13 cellular contexts compared by ENCODE assay signal in genomic region chr12:49873361-49873934, GRCh38. TPM values are rescaled to one million over a fixed set of nuclear protein-coding genes. Genes with fewer than 3 reads are reported as not detected.
A peak's percentile ranks its signal among the peaks of the same experiment; 100 is the strongest.
DNase-seq lines count a peak whose midpoint lies in the region; ATAC-seq and TF ChIP-seq lines count a peak whose summit lies in the region.
"Had no signal": no experiment of that assay in that cellular context is flagged by ENCODE, and none has a peak within 500 bp of the region (broad histone marks: within the 10 kb centered on the region; RNA-seq: fewer than 3 reads in every experiment).

No MANE protein-coding gene starts in this region.

- H3K4me3 Mint-ChIP-seq in activated T-cell treated with anti-CD3 and anti-CD28 coated beads, Interleukin-2, amount 50 U/mL, for 24 hours: no peak overlapping the region
- no peak overlapping the region for H3K4me3 Mint-ChIP-seq in activated T-cell treated with anti-CD3 and anti-CD28 coated beads, Interleukin-2, amount 50 U/mL, for 4 hours
- H3K4me3 Mint-ChIP-seq in brain: no peak overlapping the region
- H3K4me3 Mint-ChIP-seq: GM23338; naive thymus-derived CD8-positive, alpha-beta T cell had no signal

- no peaks in the 10 kb centered on the region for H3K27me3 ChIP-seq in thyroid gland

- no peaks in the 10 kb centered on the region for H3K36me3 Mint-ChIP-seq in activated T-cell treated with anti-CD3 and anti-CD28 coated beads, Interleukin-2, amount 50 U/mL, for 24 hours (ENCODE audit: low read depth)
- H3K36me3 Mint-ChIP-seq in activated T-cell treated with anti-CD3 and anti-CD28 coated beads, Interleukin-2, amount 50 U/mL, for 4 hours (ENCODE audit: insufficient read depth): no peaks in the 10 kb centered on the region
- H3K36me3 Mint-ChIP-seq in brain: peaks cover 11% of the 10 kb centered on the region
- H3K36me3 Mint-ChIP-seq: naive thymus-derived CD8-positive, alpha-beta T cell had no signal

- no peaks in the 10 kb centered on the region for H3K9me3 ChIP-seq in thyroid gland

- H3K36me3 ChIP-seq in thyroid gland: no peaks in the 10 kb centered on the region

- peaks cover 31 to 42% of the 10 kb centered on the region in 2 donors for H3K4me1 ChIP-seq in thyroid gland

- intact Hi-C loops in thyroid gland (cut with DNase I): no loop called here

- no peaks in the 10 kb centered on the region for H3K27me3 Mint-ChIP-seq in activated T-cell treated with anti-CD3 and anti-CD28 coated beads, Interleukin-2, amount 50 U/mL, for 24 hours
- no peaks in the 10 kb centered on the region for H3K27me3 Mint-ChIP-seq in activated T-cell treated with anti-CD3 and anti-CD28 coated beads, Interleukin-2, amount 50 U/mL, for 4 hours (ENCODE audit: low read depth)
- H3K27me3 Mint-ChIP-seq in brain: no peaks in the 10 kb centered on the region
- H3K27me3 Mint-ChIP-seq: naive thymus-derived CD8-positive, alpha-beta T cell had no signal

- 33 to 58% methylated on average over 3 of the region's 3 CpGs for WGBS in thyroid gland, 2 donors

- H3K4me3 ChIP-seq in thyroid gland (replicated peaks in 1 of 3): no peak overlapping the region
- H3K4me3 ChIP-seq: GM23338, smooth muscle cell had no signal

- ATAC-seq in activated T-cell treated with anti-CD3 and anti-CD28 coated beads, Interleukin-2, amount 50 U/mL, for 4 hours: no peak
- ATAC-seq: GM23338; naive thymus-derived CD8-positive, alpha-beta T cell had no signal

- no peaks in the 10 kb centered on the region for H3K4me1 Mint-ChIP-seq in activated T-cell treated with anti-CD3 and anti-CD28 coated beads, Interleukin-2, amount 50 U/mL, for 24 hours (ENCODE audit: low read depth)
- no peaks in the 10 kb centered on the region for H3K4me1 Mint-ChIP-seq in activated T-cell treated with anti-CD3 and anti-CD28 coated beads, Interleukin-2, amount 50 U/mL, for 4 hours (ENCODE audit: low read depth)
- H3K4me1 Mint-ChIP-seq in brain: peaks cover 65% of the 10 kb centered on the region
- H3K4me1 Mint-ChIP-seq: GM23338 had no signal

- peak; percentile 7 for DNase-seq in activated T-cell treated with anti-CD3 and anti-CD28 coated beads, Interleukin-2, amount 50 U/mL, for 24 hours
- DNase-seq in activated T-cell treated with anti-CD3 and anti-CD28 coated beads, Interleukin-2, amount 50 U/mL, for 4 hours: no peak
- DNase-seq in left kidney (ENCODE audit: low read depth, low spot score): peak; percentile 61
- DNase-seq in thyroid gland: peak; percentile 79 to 89
- DNase-seq in NCI-H1092 (lab: John Stamatoyannopoulos, UW): no peak
- DNase-seq in inferior parietal cortex (ENCODE audit: extremely low spot score): no peak
- DNase-seq in activated CD4-positive, alpha-beta T cell treated with anti-CD3 and anti-CD28 coated beads, Interleukin-2, amount 50 U/mL, for 48 hours: no peak
- DNase-seq: naive thymus-derived CD8-positive, alpha-beta T cell had no signal

- no peak for TF ChIP-seq POLR2A in thyroid gland (IDR thresholded peaks at IDR 0.05)

- peak overlapping the region; percentile 23 to 39 (median 36) for H3K27ac ChIP-seq in thyroid gland

- TF ChIP-seq CTCF in brain (conservative IDR thresholded peaks at IDR 0.05) (no peak), thyroid gland (IDR thresholded peaks at IDR 0.05) (no peak)

- H3K9me3 Mint-ChIP-seq in activated T-cell treated with anti-CD3 and anti-CD28 coated beads, Interleukin-2, amount 50 U/mL, for 24 hours: peaks cover 2% of the 10 kb centered on the region
- H3K9me3 Mint-ChIP-seq in activated T-cell treated with anti-CD3 and anti-CD28 coated beads, Interleukin-2, amount 50 U/mL, for 4 hours: no peaks in the 10 kb centered on the region
- H3K9me3 Mint-ChIP-seq in brain: peaks cover 0 to 5% (median 0%) of the 10 kb centered on the region in 5 experiments

- no peak overlapping the region for H3K27ac Mint-ChIP-seq in activated T-cell treated with anti-CD3 and anti-CD28 coated beads, Interleukin-2, amount 50 U/mL, for 24 hours
- H3K27ac Mint-ChIP-seq in brain: peak overlapping the region in 3 of 5 experiments; percentile 51 to 94 (median 88)
- H3K27ac Mint-ChIP-seq: GM23338 had no signal

RNA-seq across cellular contexts. Expression of gene FAIM2, which starts 30.3 kb away (rescaled TPM):
- under 1 TPM in 2 of 3 donors, not detected in 1; 0.16 to 0.54 TPM for total RNA-seq in activated T-cell treated with anti-CD3 and anti-CD28 coated beads, Interleukin-2, amount 50 U/mL, for 4 hours
- polyA plus RNA-seq in brain (ENCODE audit: insufficient read depth, low read depth, low replicate concordance): 213 TPM
- 1 to 10 TPM in 1 of 4 donors, under 1 TPM in 2, not detected in 1; 0.13 to 3.0 (median 0.33) TPM for total RNA-seq in thyroid gland
- total RNA-seq: A673; naive thymus-derived CD8-positive, alpha-beta T cell; SK-MEL-5 had no signal

RNA-seq across cellular contexts. Expression of gene BCDIN3D, which starts 30.5 kb away (rescaled TPM):
- total RNA-seq in activated T-cell treated with anti-CD3 and anti-CD28 coated beads, Interleukin-2, amount 50 U/mL, for 4 hours: 1 to 10 TPM; 4.2 to 6.0 (median 4.3) TPM
- 3.6 TPM for polyA plus RNA-seq in brain (ENCODE audit: insufficient read depth, low read depth, low replicate concordance)
- total RNA-seq in thyroid gland: 1 to 10 TPM; 3.9 to 6.1 (median 4.1) TPM

RNA-seq across cellular contexts. Expression of gene NCKAP5L, which starts 45.2 kb away (rescaled TPM):
- total RNA-seq in activated T-cell treated with anti-CD3 and anti-CD28 coated beads, Interleukin-2, amount 50 U/mL, for 4 hours: 1 to 10 TPM; 6.3 to 7.7 (median 6.8) TPM
- polyA plus RNA-seq in brain (ENCODE audit: insufficient read depth, low read depth, low replicate concordance): 15.3 TPM
- total RNA-seq in thyroid gland: 10 to 100 TPM; 14.1 to 33.7 (median 16.3) TPM

Comparison
In these comparisons a context has a peak if more than half of its experiments do, and no peak if none do; other contexts are left out.
1. DNase-seq: peak in activated T-cell treated with anti-CD3 and anti-CD28 coated beads, Interleukin-2, amount 50 U/mL, for 24 hours (single experiment), left kidney (single experiment) and thyroid gland (2 of 2); none in activated T-cell treated with anti-CD3 and anti-CD28 coated beads, Interleukin-2, amount 50 U/mL, for 4 hours (single experiment), NCI-H1092 (single experiment), inferior parietal cortex (single experiment) and activated CD4-positive, alpha-beta T cell treated with anti-CD3 and anti-CD28 coated beads, Interleukin-2, amount 50 U/mL, for 48 hours (0 of 2).